ENCODE assay signal across 9 cellular contexts in genomic region chr14:65228956-65229355, GRCh38.
DNase-seq lines count a peak whose midpoint lies in the region; ATAC-seq and TF ChIP-seq lines count a peak whose summit lies in the region.
"Had no signal": no experiment of that assay in that cellular context is flagged by ENCODE, and none has a peak within 500 bp of the region (broad histone marks: within the 10 kb centered on the region; RNA-seq: fewer than 3 reads in every experiment).

No MANE protein-coding gene starts in this region.

- no peak overlapping the region for H3K4me3 Mint-ChIP-seq in progenitor cell of endocrine pancreas (ENCODE audit: low read depth)

- H3K4me3 ChIP-seq in OCI-LY3 (ENCODE audit: low read length) = peak overlapping the region; percentile 66; the same call in 1 of the 2 replicates
- no peak overlapping the region for H3K4me3 ChIP-seq in ectodermal cell (ENCODE audit: insufficient read depth, low read depth, low read length)
- H3K4me3 ChIP-seq in prostate gland = no peak overlapping the region

- peak overlapping the region; percentile 69 for H3K27ac Mint-ChIP-seq in progenitor cell of endocrine pancreas

- peaks cover 2% of the 10 kb centered on the region for H3K27me3 Mint-ChIP-seq in progenitor cell of endocrine pancreas

- POLR2A ChIA-PET in GM10248 (lab: Yijun Ruan, JAX) = interaction anchor here (0.6 kb wide), 1 partner anchor 118 kb away, joined by 6 read pairs; no protein-coding TSS in a partner anchor

- H3K36me3 Mint-ChIP-seq in progenitor cell of endocrine pancreas (ENCODE audit: insufficient read depth) = no peaks in the 10 kb centered on the region

- no peaks in the 10 kb centered on the region for H3K9me3 ChIP-seq in OCI-LY3 (ENCODE audit: insufficient read depth, low read length)
- H3K9me3 ChIP-seq in ectodermal cell (ENCODE audit: control insufficient read depth, low read length) = no peaks in the 10 kb centered on the region
- H3K9me3 ChIP-seq in prostate gland = no peaks in the 10 kb centered on the region
- H3K9me3 ChIP-seq: ascending aorta had no signal

- H2AFZ ChIP-seq in OCI-LY3 (ENCODE audit: low read depth, low read length) = no peak overlapping the region

- H3K4me2 ChIP-seq in OCI-LY3 (ENCODE audit: low read length) = peak overlapping the region; percentile 80

- CTCF ChIA-PET in GM10248 (lab: Yijun Ruan, JAX) = interaction anchor here (0.8 to 2.5 kb wide), 11 partner anchors 9 to 596 kb away, joined by 3 to 8 read pairs (median 3); no protein-coding TSS in a partner anchor

- peaks cover 68% of the 10 kb centered on the region for H3K27me3 ChIP-seq in OCI-LY3 (ENCODE audit: low read depth, low read length)
- H3K27me3 ChIP-seq in ectodermal cell (ENCODE audit: control insufficient read depth, insufficient read depth, low read length, poor library complexity, severe bottlenecking) = no peaks in the 10 kb centered on the region
- H3K27me3 ChIP-seq in prostate gland (replicated peaks; ENCODE audit: insufficient read depth) = no peaks in the 10 kb centered on the region
- H3K27me3 ChIP-seq: ascending aorta had no signal

- H3K9me3 Mint-ChIP-seq in progenitor cell of endocrine pancreas (ENCODE audit: low read depth) = no peaks in the 10 kb centered on the region

- no peak for TF ChIP-seq POLR2A in prostate gland (IDR thresholded peaks at IDR 0.05)

- H3K36me3 ChIP-seq in OCI-LY3 (replicated peaks; ENCODE audit: low read depth, low read length) (no peaks in the 10 kb centered on the region), ectodermal cell (ENCODE audit: control insufficient read depth, insufficient read depth, low read length) (no peaks in the 10 kb centered on the region), prostate gland (no peaks in the 10 kb centered on the region)
- H3K36me3 ChIP-seq: ascending aorta had no signal

- H3K4me1 Mint-ChIP-seq in progenitor cell of endocrine pancreas (ENCODE audit: low read depth) = peaks cover 54% of the 10 kb centered on the region

- ATAC-seq in GM19328 (IDR thresholded peaks at IDR 0.05; ENCODE audit: unreplicated experiment) = peak; percentile 10
- no peak for ATAC-seq in GM21367 (IDR thresholded peaks at IDR 0.05; ENCODE audit: unreplicated experiment)

- intact Hi-C loops in prostate gland (cut with DNase I) = no loop called here

- H3K79me2 ChIP-seq in OCI-LY3 (ENCODE audit: low read length) = no peaks in the 10 kb centered on the region

- WGBS in ectodermal cell, 2 experiments = 91 to 92% methylated on average over 4 to 5 of the region's 5 CpGs
- 88% methylated on average over 5 of the region's 5 CpGs for WGBS in prostate gland

- H3K4me1 ChIP-seq in OCI-LY3 (ENCODE audit: low read length) (peaks cover 28% of the 10 kb centered on the region), ectodermal cell (ENCODE audit: control insufficient read depth, insufficient read depth, low read length) (peaks cover 57% of the 10 kb centered on the region), prostate gland (replicated peaks) (peaks cover 14% of the 10 kb centered on the region)

- peak overlapping the region; percentile 9; the same call in 1 of the 2 replicates for H3K27ac ChIP-seq in OCI-LY3 (ENCODE audit: low read length)
- H3K27ac ChIP-seq in ectodermal cell (ENCODE audit: insufficient read depth, low read depth, low read length, poor library complexity, severe bottlenecking) = peak overlapping the region; percentile 95
- peak overlapping the region in 1 of 2 donors; percentile 86 for H3K27ac ChIP-seq in prostate gland

- TF ChIP-seq CTCF in OCI-LY3 (IDR thresholded peaks at IDR 0.05; ENCODE audit: low read depth, low read length) (no peak), progenitor cell of endocrine pancreas (IDR thresholded peaks at IDR 0.05; ENCODE audit: unreplicated experiment) (no peak), prostate gland (IDR thresholded peaks at IDR 0.05) (no peak), GM10248 (IDR thresholded peaks at IDR 0.05; ENCODE audit: control extremely low read depth, extremely low read depth, low read depth, missing control alignments) (no peak)

- H4K20me1 ChIP-seq in OCI-LY3 (ENCODE audit: insufficient read depth, low read length) = peaks cover 47% of the 10 kb centered on the region

- no peak for DNase-seq in progenitor cell of endocrine pancreas (ENCODE audit: low spot score, unreplicated experiment)
- DNase-seq in prostate gland (ENCODE audit: low spot score) = no peak
- DNase-seq in GM10248 (ENCODE audit: extremely low spot score) = no peak
- DNase-seq: NCI-H1092 treated with DMSO at 0.1 percent for 48 hours had no signal

- H3K9ac ChIP-seq in OCI-LY3 (ENCODE audit: low read length) = no peak overlapping the region
